In the genomic region with DNA sequence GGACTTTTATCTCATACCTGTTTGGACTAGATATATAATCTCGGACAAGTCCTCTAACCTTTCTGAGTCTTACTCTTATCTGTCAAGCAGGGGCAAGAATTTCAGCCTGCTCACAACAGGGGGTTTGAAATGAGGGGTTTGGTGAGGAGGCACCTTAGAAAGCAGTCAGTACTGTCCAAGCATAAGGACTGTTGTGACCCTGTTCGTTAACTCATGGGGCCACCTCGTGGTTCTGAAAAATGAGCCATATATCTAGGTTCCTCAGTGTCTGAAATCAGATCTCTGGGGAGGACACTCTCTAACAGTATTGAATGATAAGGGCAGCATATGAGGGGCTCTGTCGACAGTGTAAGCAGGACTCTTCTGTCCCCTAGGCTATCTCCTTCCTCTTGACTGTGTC, we compare ENCODE assay signal across 38 cellular contexts. TPM values are rescaled to one million over a fixed set of nuclear protein-coding genes. Genes with fewer than 3 reads are reported as not detected.
"Had no signal": no experiment of that assay in that cellular context is flagged by ENCODE, and none has a peak within 500 bp of the region (broad histone marks: within the 10 kb centered on the region; RNA-seq: fewer than 3 reads in every experiment).

No MANE protein-coding gene starts in this region.

- H3K4me1 Mint-ChIP-seq: activated CD4-positive, alpha-beta T cell treated with anti-CD3 and anti-CD28 coated beads for 36 hours; activated CD4-positive, alpha-beta T cell treated with anti-CD3 and anti-CD28 coated beads, Interleukin-2, amount 10 ng/mL, durations not matched to agents 24 days and 14 days; activated CD8-positive, alpha-beta memory T cell treated with anti-CD3 and anti-CD28 coated beads, Interleukin-2, amount 10 ng/mL, durations not matched to agents 7 days and 5 days; activated naive CD4-positive, alpha-beta T cell treated with anti-CD3 and anti-CD28 coated beads, Interleukin-2, amount 50 U/mL, for 24 hours; activated naive CD8-positive, alpha-beta T cell treated with anti-CD3 and anti-CD28 coated beads for 36 hours; activated naive CD8-positive, alpha-beta T cell treated with anti-CD3 and anti-CD28 coated beads, Interleukin-2, amount 50 U/mL, for 24 hours; brain had no signal

- H3K4me3 ChIP-seq: adrenal gland, ascending aorta, breast epithelium, cardiac muscle cell, colonic mucosa, esophagus muscularis mucosa, gastrocnemius medialis, heart left ventricle had no signal

- H3K27ac Mint-ChIP-seq: activated CD4-positive, alpha-beta memory T cell treated with anti-CD3 and anti-CD28 coated beads for 36 hours; activated CD4-positive, alpha-beta T cell treated with anti-CD3 and anti-CD28 coated beads for 36 hours; activated CD4-positive, alpha-beta T cell treated with anti-CD3 and anti-CD28 coated beads, Interleukin-2, amount 10 ng/mL, durations not matched to agents 24 days and 14 days; activated CD8-positive, alpha-beta memory T cell treated with anti-CD3 and anti-CD28 coated beads, Interleukin-2, amount 10 ng/mL, durations not matched to agents 7 days and 5 days; activated CD8-positive, alpha-beta T cell treated with anti-CD3 and anti-CD28 coated beads, Interleukin-2, amount 10 ng/mL, durations not matched to agents 7 days and 5 days; activated naive CD4-positive, alpha-beta T cell treated with anti-CD3 and anti-CD28 coated beads for 36 hours; activated naive CD4-positive, alpha-beta T cell treated with anti-CD3 and anti-CD28 coated beads, Interleukin-2, amount 50 U/mL, for 24 hours; activated naive CD8-positive, alpha-beta T cell treated with anti-CD3 and anti-CD28 coated beads for 36 hours; activated naive CD8-positive, alpha-beta T cell treated with anti-CD3 and anti-CD28 coated beads, Interleukin-2, amount 50 U/mL, for 24 hours; activated T-helper 1 cell treated with anti-CD3 and anti-CD28 coated beads, Interleukin-12 subunit alpha, Interleukin-12 subunit beta, Interleukin-2, Interleukin-4 antibody, amounts not matched to agents 30 ng/mL and 10 ng/mL and 1 ng/mL, durations not matched to agents 14 hours and 24 hours and 36 hours; activated T-helper 2 cell treated with anti-CD3 and anti-CD28 coated beads, Interferon-gamma antibody, Interleukin-2, Interleukin-4, amounts not matched to agents 10 μg/mL and 5 μg/mL and 100 μg/mL, durations not matched to agents 14 hours and 24 hours and 36 hours; brain had no signal

- H3K9me3 ChIP-seq: adrenal gland, ascending aorta, breast epithelium, colonic mucosa, esophagus muscularis mucosa, gastrocnemius medialis, heart left ventricle had no signal

- DNase-seq: activated CD4-positive, alpha-beta memory T cell treated with anti-CD3 and anti-CD28 coated beads for 36 hours; activated CD4-positive, alpha-beta T cell treated with anti-CD3 and anti-CD28 coated beads for 36 hours; activated CD4-positive, alpha-beta T cell treated with anti-CD3 and anti-CD28 coated beads, Interleukin-2, amount 10 ng/mL, durations not matched to agents 24 days and 14 days; activated CD4-positive, CD25-positive, alpha-beta regulatory T cell; activated CD4-positive, CD25-positive, alpha-beta regulatory T cell treated with anti-CD3 and anti-CD28 coated beads, Interleukin-2, amount 50 U/mL, for 72 hours; activated CD8-positive, alpha-beta memory T cell treated with anti-CD3 and anti-CD28 coated beads, Interleukin-2, amount 10 ng/mL, durations not matched to agents 7 days and 5 days; activated CD8-positive, alpha-beta memory T cell treated with anti-CD3 and anti-CD28 coated beads, Interleukin-2, amount 50 U/mL, for 4 hours; activated CD8-positive, alpha-beta T cell treated with anti-CD3 and anti-CD28 coated beads, Interleukin-2, amount 10 ng/mL, durations not matched to agents 7 days and 5 days; activated effector memory CD4-positive, alpha-beta T cell treated with anti-CD3 and anti-CD28 coated beads, Interleukin-2, amount 50 U/mL, for 16 hours; activated naive CD4-positive, alpha-beta T cell treated with anti-CD3 and anti-CD28 coated beads for 36 hours; activated naive CD8-positive, alpha-beta T cell treated with anti-CD3 and anti-CD28 coated beads for 36 hours; activated naive CD8-positive, alpha-beta T cell treated with anti-CD3 and anti-CD28 coated beads, Interleukin-2, amount 50 U/mL, for 24 hours; activated T-cell treated with anti-CD3 and anti-CD28 coated beads, Interleukin-2, amount 50 U/mL, for 1 hour; activated T-cell treated with anti-CD3 and anti-CD28 coated beads, Interleukin-2, amount 50 U/mL, for 48 hours; adrenal gland; amygdala; central memory CD4-positive, alpha-beta T cell; cerebellar nuclear complex; colonic mucosa; effector CD8-positive, alpha-beta T cell; foreskin keratinocyte; gastrocnemius medialis; glutamatergic neuron; heart left ventricle; T-helper 1 cell; T-helper 2 cell had no signal

- H3K9me3 Mint-ChIP-seq: activated CD4-positive, alpha-beta memory T cell treated with anti-CD3 and anti-CD28 coated beads for 36 hours; activated CD4-positive, alpha-beta T cell treated with anti-CD3 and anti-CD28 coated beads, Interleukin-2, amount 10 ng/mL, durations not matched to agents 24 days and 14 days; activated naive CD4-positive, alpha-beta T cell treated with anti-CD3 and anti-CD28 coated beads for 36 hours; activated naive CD4-positive, alpha-beta T cell treated with anti-CD3 and anti-CD28 coated beads, Interleukin-2, amount 50 U/mL, for 24 hours; activated naive CD8-positive, alpha-beta T cell treated with anti-CD3 and anti-CD28 coated beads for 36 hours; activated T-helper 2 cell treated with anti-CD3 and anti-CD28 coated beads, Interferon-gamma antibody, Interleukin-2, Interleukin-4, amounts not matched to agents 10 μg/mL and 5 μg/mL and 100 μg/mL, durations not matched to agents 14 hours and 24 hours and 36 hours; brain had no signal

- H3K36me3 ChIP-seq: adrenal gland, ascending aorta, breast epithelium, cardiac muscle cell, colonic mucosa, gastrocnemius medialis, heart left ventricle had no signal

- H3K4me3 Mint-ChIP-seq: activated CD4-positive, alpha-beta memory T cell treated with anti-CD3 and anti-CD28 coated beads for 36 hours; activated CD4-positive, alpha-beta T cell treated with anti-CD3 and anti-CD28 coated beads for 36 hours; activated CD4-positive, alpha-beta T cell treated with anti-CD3 and anti-CD28 coated beads, Interleukin-2, amount 10 ng/mL, durations not matched to agents 24 days and 14 days; activated CD8-positive, alpha-beta memory T cell treated with anti-CD3 and anti-CD28 coated beads, Interleukin-2, amount 10 ng/mL, durations not matched to agents 7 days and 5 days; activated CD8-positive, alpha-beta T cell treated with anti-CD3 and anti-CD28 coated beads, Interleukin-2, amount 10 ng/mL, durations not matched to agents 7 days and 5 days; activated naive CD4-positive, alpha-beta T cell treated with anti-CD3 and anti-CD28 coated beads for 36 hours; activated naive CD4-positive, alpha-beta T cell treated with anti-CD3 and anti-CD28 coated beads, Interleukin-2, amount 50 U/mL, for 24 hours; activated naive CD8-positive, alpha-beta T cell treated with anti-CD3 and anti-CD28 coated beads for 36 hours; activated naive CD8-positive, alpha-beta T cell treated with anti-CD3 and anti-CD28 coated beads, Interleukin-2, amount 50 U/mL, for 24 hours; activated T-helper 1 cell treated with anti-CD3 and anti-CD28 coated beads, Interleukin-12 subunit alpha, Interleukin-12 subunit beta, Interleukin-2, Interleukin-4 antibody, amounts not matched to agents 30 ng/mL and 10 ng/mL and 1 ng/mL, durations not matched to agents 14 hours and 24 hours and 36 hours; brain had no signal

- H3K4me1 ChIP-seq: adrenal gland, breast epithelium, colonic mucosa, foreskin keratinocyte, gastrocnemius medialis had no signal

- FAIRE-seq: endometrium, endothelial cell of umbilical vein had no signal

- ATAC-seq: activated CD4-positive, alpha-beta T cell treated with anti-CD3 and anti-CD28 coated beads for 36 hours; activated CD8-positive, alpha-beta memory T cell treated with anti-CD3 and anti-CD28 coated beads, Interleukin-2, amount 10 ng/mL, durations not matched to agents 7 days and 5 days; activated CD8-positive, alpha-beta T cell treated with anti-CD3 and anti-CD28 coated beads, Interleukin-2, amount 10 ng/mL, durations not matched to agents 7 days and 5 days; activated naive CD8-positive, alpha-beta T cell treated with anti-CD3 and anti-CD28 coated beads, Interleukin-2, amount 50 U/mL, for 24 hours; foreskin keratinocyte; gastrocnemius medialis; heart left ventricle had no signal

- H3K36me3 Mint-ChIP-seq: activated CD4-positive, alpha-beta memory T cell treated with anti-CD3 and anti-CD28 coated beads for 36 hours; activated CD8-positive, alpha-beta memory T cell treated with anti-CD3 and anti-CD28 coated beads, Interleukin-2, amount 10 ng/mL, durations not matched to agents 7 days and 5 days; activated naive CD4-positive, alpha-beta T cell treated with anti-CD3 and anti-CD28 coated beads, Interleukin-2, amount 50 U/mL, for 24 hours; activated naive CD8-positive, alpha-beta T cell treated with anti-CD3 and anti-CD28 coated beads for 36 hours had no signal

- H3K27me3 ChIP-seq: adrenal gland, ascending aorta, breast epithelium, cardiac muscle cell, colonic mucosa, esophagus muscularis mucosa, gastrocnemius medialis, heart left ventricle had no signal

- H3K27ac ChIP-seq: adrenal gland, ascending aorta, breast epithelium, cardiac muscle cell, colonic mucosa, epithelial cell of prostate, esophagus muscularis mucosa, foreskin keratinocyte, gastrocnemius medialis, heart left ventricle had no signal

RNA-seq across cellular contexts. Expression of a gene that starts 7.2 kb away (rescaled TPM):
- total RNA-seq: activated CD8-positive, alpha-beta memory T cell treated with anti-CD3 and anti-CD28 coated beads for 36 hours; activated CD8-positive, alpha-beta memory T cell treated with anti-CD3 and anti-CD28 coated beads, Interleukin-2, amount 10 ng/mL, durations not matched to agents 7 days and 5 days; activated CD8-positive, alpha-beta T cell treated with anti-CD3 and anti-CD28 coated beads, Interleukin-2, amount 10 ng/mL, durations not matched to agents 7 days and 5 days; activated naive CD8-positive, alpha-beta T cell treated with anti-CD3 and anti-CD28 coated beads for 36 hours; activated T-helper 1 cell treated with anti-CD3 and anti-CD28 coated beads, Interleukin-12 subunit alpha, Interleukin-12 subunit beta, Interleukin-2, Interleukin-4 antibody, amounts not matched to agents 30 ng/mL and 10 ng/mL and 1 ng/mL, durations not matched to agents 14 hours and 24 hours and 36 hours; cardiac muscle cell; foreskin keratinocyte had no signal
